ENCODE assay signal across 10 cellular contexts in the genomic region with DNA sequence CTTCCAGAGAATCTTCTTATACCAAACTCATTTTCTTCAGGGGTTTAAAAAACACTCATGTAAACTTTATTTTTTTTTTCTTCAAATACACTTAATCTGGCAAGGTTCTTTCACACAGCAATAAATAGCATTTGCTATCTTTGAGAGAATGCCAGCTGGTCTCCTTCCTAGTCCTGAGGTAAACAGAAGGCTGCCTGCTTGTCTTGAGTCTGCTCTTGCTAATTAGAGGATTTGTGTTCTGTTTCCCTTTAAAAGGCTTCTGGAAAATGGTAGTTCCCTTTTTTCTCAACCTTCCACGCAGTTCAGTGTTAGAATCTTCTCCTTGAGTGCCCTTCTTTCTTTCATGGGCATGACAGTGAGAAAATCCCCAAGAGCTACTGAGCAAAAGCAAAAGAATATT.
DNase-seq lines count a peak whose midpoint lies in the region; ATAC-seq, FAIRE-seq and TF ChIP-seq lines count a peak whose summit lies in the region.
"Had no signal": no experiment of that assay in that cellular context is flagged by ENCODE, and none has a peak within 500 bp of the region (broad histone marks: within the 10 kb centered on the region; RNA-seq: fewer than 3 reads in every experiment).

No MANE protein-coding gene starts in this region.

- H3K27me3 ChIP-seq in HUES64 (ENCODE audit: insufficient read depth, low read length) (no peaks in the 10 kb centered on the region), astrocyte (ENCODE audit: insufficient read depth, low read length) (no peaks in the 10 kb centered on the region)

- H3K4me1 ChIP-seq in HUES64 (ENCODE audit: insufficient read depth, low read length) (peaks cover 39% of the 10 kb centered on the region), astrocyte (ENCODE audit: insufficient read depth, low read length) (peaks cover 5% of the 10 kb centered on the region)

- H3K27me3 Mint-ChIP-seq in astrocyte (ENCODE audit: low read depth, unreplicated experiment) = no peaks in the 10 kb centered on the region

- whole genome bisulfite sequencing in HUES64 = no CpG with 5 or more reads among the region's 1 CpG

- H3K9ac ChIP-seq in HUES64 (ENCODE audit: low read depth, low read length) (no peak overlapping the region), astrocyte (ENCODE audit: low read length) (no peak overlapping the region)

- no peaks in the 10 kb centered on the region for H3K36me3 Mint-ChIP-seq in astrocyte (ENCODE audit: low read depth, unreplicated experiment)

- H3K27ac ChIP-seq in HUES64 (ENCODE audit: low read depth, low read length) (0 out of 2 replicates have a peak overlapping the region, but pooled peaks have one; percentile 14), astrocyte (ENCODE audit: low read depth, low read length) (no peak overlapping the region)

- ATAC-seq in GM21515 (IDR thresholded peaks at IDR 0.05; ENCODE audit: unreplicated experiment) = no peak

- H3K4me3 Mint-ChIP-seq in astrocyte (ENCODE audit: unreplicated experiment) = no peak overlapping the region

- no peaks in the 10 kb centered on the region for H3K4me1 Mint-ChIP-seq in astrocyte (ENCODE audit: low read depth, unreplicated experiment)

- H3K27ac Mint-ChIP-seq in astrocyte (ENCODE audit: unreplicated experiment) = no peak overlapping the region
- H3K27ac Mint-ChIP-seq: activated T-helper 2 cell treated with anti-CD3 and anti-CD28 coated beads, Interferon-gamma antibody, Interleukin-2, Interleukin-4, amounts not matched to agents 10 μg/mL and 5 μg/mL and 100 μg/mL, durations not matched to agents 14 hours and 24 hours and 36 hours had no signal

- H3K36me3 ChIP-seq in HUES64 (ENCODE audit: insufficient read depth, low read length) = no peaks in the 10 kb centered on the region
- no peaks in the 10 kb centered on the region for H3K36me3 ChIP-seq in astrocyte (ENCODE audit: insufficient read depth, low read length)

- H2AFZ ChIP-seq in astrocyte (ENCODE audit: low read depth, low read length) = no peak overlapping the region

- H3K4me3 ChIP-seq in HUES64 (ENCODE audit: low read length) (no peak overlapping the region), astrocyte (ENCODE audit: insufficient read depth, low read depth, low read length) (no peak overlapping the region)

- DNase-seq in astrocyte (ENCODE audit: low read depth) (peak; percentile 47), hepatic stellate cell (ENCODE audit: low spot score) (peak; percentile 4), stromal cell of bone marrow (ENCODE audit: low read depth) (peak; percentile 45), NCI-H2081 (lab: John Stamatoyannopoulos, UW) (no peak), RPMI8226 (no peak), SIG-M5 treated with dmso at 0.1 percent for 504 hours (lab: John Stamatoyannopoulos, UW; ENCODE audit: unreplicated experiment) (no peak)
- DNase-seq: SIG-M5 had no signal

- H3K9me3 ChIP-seq in HUES64 (ENCODE audit: insufficient read depth, low read depth, low read length) = no peaks in the 10 kb centered on the region
- H3K9me3 ChIP-seq in astrocyte (ENCODE audit: insufficient read depth, low read depth, low read length) = no peaks in the 10 kb centered on the region

- peak; percentile 49 for FAIRE-seq in astrocyte (lab: Jason Lieb, UNC)

- H3K79me2 ChIP-seq in astrocyte (ENCODE audit: insufficient read depth, low read length) = no peaks in the 10 kb centered on the region

- no peaks in the 10 kb centered on the region for H3K9me3 Mint-ChIP-seq in astrocyte (ENCODE audit: unreplicated experiment)
- H3K9me3 Mint-ChIP-seq: activated T-helper 2 cell treated with anti-CD3 and anti-CD28 coated beads, Interferon-gamma antibody, Interleukin-2, Interleukin-4, amounts not matched to agents 10 μg/mL and 5 μg/mL and 100 μg/mL, durations not matched to agents 14 hours and 24 hours and 36 hours had no signal

- no peak overlapping the region for H3K4me2 ChIP-seq in astrocyte (ENCODE audit: low read length)

- no peak for TF ChIP-seq CTCF in astrocyte (IDR thresholded peaks at IDR 0.05; ENCODE audit: insufficient read depth, low read depth, low read length)

- no peaks in the 10 kb centered on the region for H4K20me1 ChIP-seq in astrocyte (ENCODE audit: insufficient read depth, low read length)

Comparison
In these comparisons a context has a peak if more than half of its experiments do, and no peak if none do; other contexts are left out.
1. DNase-seq: peak in astrocyte (single experiment), hepatic stellate cell (single experiment) and stromal cell of bone marrow (single experiment); none in NCI-H2081 (0 of 2), RPMI8226 (single experiment) and SIG-M5 treated with dmso at 0.1 percent for 504 hours (single experiment).